Comparison of ENCODE assay signal across 21 cellular contexts in genomic region chr1:53111693-53112092, GRCh38. TPM values are rescaled to one million over a fixed set of nuclear protein-coding genes. Genes with fewer than 3 reads are reported as not detected.
DNase-seq lines count a peak whose midpoint lies in the region; ATAC-seq, FAIRE-seq and TF ChIP-seq lines count a peak whose summit lies in the region.
"Had no signal": no experiment of that assay in that cellular context is flagged by ENCODE, and none has a peak within 500 bp of the region (broad histone marks: within the 10 kb centered on the region; RNA-seq: fewer than 3 reads in every experiment).

No MANE protein-coding gene starts in this region.

- H3K9ac ChIP-seq in adipocyte (ENCODE audit: low read length) (no peak overlapping the region), HepG2 (ENCODE audit: insufficient read depth, low read depth, low read length) (peak overlapping the region; percentile 55), mammary epithelial cell (ENCODE audit: insufficient read depth, low read length) (no peak overlapping the region)
- H3K9ac ChIP-seq: KMS-11, SK-N-SH had no signal

- TF ChIP-seq CTCF in HEK293 (tag by site-specific recombination; IDR thresholded peaks at IDR 0.05) (no peak), HepG2 (CRISPR knock-in tag; IDR thresholded peaks at IDR 0.05) (no peak), chondrocyte (IDR thresholded peaks at IDR 0.05) (no peak), mammary epithelial cell (conservative IDR thresholded peaks at IDR 0.05 in 1 of 2, IDR thresholded peaks at IDR 0.05 in 1 of 2; ENCODE audit: extremely low read depth in 1 of 2, insufficient read depth in 1 of 2, low read depth in 1 of 2, low read length in 2 of 2) (no peak)

- TF ChIP-seq EP300 in HepG2 (IDR thresholded peaks at IDR 0.05; ENCODE audit: low read depth in 2 of 2, low read length in 2 of 2) = no peak
- no peak for TF ChIP-seq EP300 in HepG2 (CRISPR knock-in tag; IDR thresholded peaks at IDR 0.05; ENCODE audit: borderline replicate concordance)

- 0% methylated on average over 5 of the region's 5 CpGs for WGBS in HepG2 (ENCODE audit: low lambda C conversion rate)
- 34 to 67% (median 46%) methylated on average over 5 of the region's 5 CpGs for WGBS in small intestine, 3 donors
- 70% methylated on average over 5 of the region's 5 CpGs for WGBS in mammary epithelial cell (ENCODE audit: low coverage, missing lambda C conversion rate)

- H3K4me1 Mint-ChIP-seq in chondrocyte (ENCODE audit: low read depth) = peaks cover 64% of the 10 kb centered on the region

- intact Hi-C loops in HepG2 (cut with micrococcal nuclease; ENCODE audit: unreplicated experiment) (no loop called here), mammary epithelial cell (cut with micrococcal nuclease) (no loop called here)

- in situ Hi-C loops in HepG2 (cut with HindIII; ENCODE audit: extremely low pct_ligation_motif_present, low pct_unique_long_range_greater_than_20kb) (no loop called here), mammary epithelial cell (cut with MboI; ENCODE audit: low sequenced_read_pairs in 2 of 2) (no loop called here)

- ATAC-seq in HepG2 = no peak
- no peak for ATAC-seq in HG02970 (IDR thresholded peaks at IDR 0.05; ENCODE audit: low FRiP score, unreplicated experiment)
- ATAC-seq: Right ventricle myocardium inferior had no signal

- POLR2A ChIA-PET in HEK293 (lab: Yijun Ruan, JAX) = no interaction called here
- POLR2A ChIA-PET in HepG2 (lab: Yijun Ruan, JAX) = interaction anchor here (0.9 to 2.7 kb wide), 6 partner anchors 9 to 72 kb away, joined by 3 to 30 read pairs (median 6); no protein-coding TSS in a partner anchor

- H3K4me3 Mint-ChIP-seq in chondrocyte (ENCODE audit: unreplicated experiment) = no peak overlapping the region
- H3K4me3 Mint-ChIP-seq: CD4-positive, CD25-positive, alpha-beta regulatory T cell; H9 had no signal

- no peak overlapping the region for H3K27ac ChIP-seq in HEK293 (ENCODE audit: extremely low read depth, low read depth, low read length)
- H3K27ac ChIP-seq in HepG2 (ENCODE audit: extremely low read length, insufficient read depth, low read length) = peak overlapping the region; percentile 73
- peak overlapping the region; percentile 71 to 89 for H3K27ac ChIP-seq in small intestine (ENCODE audit: low read depth in 1 of 2, low read length in 1 of 2)
- no peak overlapping the region for H3K27ac ChIP-seq in mammary epithelial cell (ENCODE audit: insufficient read depth, low read depth, low read length)
- H3K27ac ChIP-seq: KMS-11 had no signal

- peak overlapping the region; percentile 75 for H3K4me2 ChIP-seq in HepG2 (ENCODE audit: low read depth, low read length)
- no peak overlapping the region for H3K4me2 ChIP-seq in mammary epithelial cell (ENCODE audit: insufficient read depth, low read depth, low read length)
- H3K4me2 ChIP-seq: KMS-11, SK-N-SH had no signal

- peaks cover 15% of the 10 kb centered on the region for H3K36me3 Mint-ChIP-seq in chondrocyte (ENCODE audit: low read depth)
- H3K36me3 Mint-ChIP-seq: CD4-positive, CD25-positive, alpha-beta regulatory T cell had no signal

- no peak for TF ChIP-seq POLR2A in HepG2 (IDR thresholded peaks at IDR 0.05; ENCODE audit: insufficient read depth in 1 of 2, low read depth in 2 of 2, low read length in 2 of 2)

- BruUV-seq in HepG2 (replicated peaks; lab: Mats Ljungman, UMichigan) (no TSS peak), mammary epithelial cell (replicated peaks; lab: Mats Ljungman, UMichigan) (no TSS peak)

- no peaks in the 10 kb centered on the region for H3K27me3 Mint-ChIP-seq in chondrocyte (ENCODE audit: low read depth)
- H3K27me3 Mint-ChIP-seq: CD4-positive, CD25-positive, alpha-beta regulatory T cell had no signal

- CTCF ChIA-PET in HEK293 (lab: Yijun Ruan, JAX) = interaction anchor here (1.2 kb wide), 1 partner anchor 11 kb away, joined by 3 read pairs; no protein-coding TSS in a partner anchor
- CTCF ChIA-PET in HepG2 (lab: Yijun Ruan, JAX; ENCODE audit: low intra/inter-chr PET ratio, low total read pairs) = no interaction called here
- CTCF ChIA-PET in mammary epithelial cell (lab: Charles Lee; ENCODE audit: low non-redundant PET) = no interaction called here

- no peaks in the 10 kb centered on the region for H3K36me3 ChIP-seq in HEK293 (ENCODE audit: control insufficient read depth in 2 of 2, insufficient read depth in 1 of 2, low read length in 2 of 2)
- no peaks in the 10 kb centered on the region for H3K36me3 ChIP-seq in adipocyte (ENCODE audit: control insufficient read depth, insufficient read depth, low read length, severe bottlenecking)
- H3K36me3 ChIP-seq in HepG2 (replicated peaks in 1 of 2; ENCODE audit: control insufficient read depth in 1 of 2, insufficient read depth in 2 of 2, low read length in 2 of 2) = no peaks in the 10 kb centered on the region
- H3K36me3 ChIP-seq in small intestine (ENCODE audit: control insufficient read depth in 2 of 2, insufficient read depth in 2 of 2, low read length in 2 of 2) = no peaks in the 10 kb centered on the region
- H3K36me3 ChIP-seq in mammary epithelial cell (ENCODE audit: insufficient read depth, low read length) = no peaks in the 10 kb centered on the region

- FAIRE-seq in HepG2 (lab: Jason Lieb, UNC) = peak; percentile 40
- no peak for FAIRE-seq in small intestine (lab: Jason Lieb, UNC)

- H4K20me1 ChIP-seq in HepG2 (ENCODE audit: insufficient read depth, low read length) (no peaks in the 10 kb centered on the region), mammary epithelial cell (ENCODE audit: insufficient read depth, low read length) (no peaks in the 10 kb centered on the region)

- dilution Hi-C loops in mammary epithelial cell (cut with HindIII; ENCODE audit: low sequenced_read_pairs) = no loop called here

- peaks cover 18% of the 10 kb centered on the region for H3K9me3 Mint-ChIP-seq in chondrocyte (ENCODE audit: low read depth)
- H3K9me3 Mint-ChIP-seq: CD4-positive, CD25-positive, alpha-beta regulatory T cell had no signal

- TF ChIP-seq RAD21 in HepG2 (CRISPR knock-in tag; IDR thresholded peaks at IDR 0.05) = no peak

- H3K4me3 ChIP-seq in HEK293 (ENCODE audit: low read depth, low read length) (no peak overlapping the region), adipocyte (ENCODE audit: low read length) (peak overlapping the region; percentile 50), HepG2 (replicated peaks in 1 of 3; ENCODE audit: insufficient read depth in 1 of 3, low read depth in 2 of 3, low read length in 3 of 3) (peak overlapping the region in 2 of 3 experiments; percentile 29 to 52; a peak in 3 of 6 replicates), small intestine (ENCODE audit: low read depth in 1 of 2, low read length in 2 of 2) (no peak overlapping the region), mammary epithelial cell (replicated peaks in 1 of 3; ENCODE audit: insufficient read depth in 1 of 3, low read depth in 2 of 3, low read length in 3 of 3) (no peak overlapping the region)

- H3K9me3 ChIP-seq in HEK293 (ENCODE audit: control insufficient read depth, insufficient read depth, low read depth, low read length) (no peaks in the 10 kb centered on the region), adipocyte (ENCODE audit: control insufficient read depth, low read length) (peaks cover 20% of the 10 kb centered on the region), HepG2 (ENCODE audit: low read length) (no peaks in the 10 kb centered on the region; the same call in 1 of the 2 replicates), small intestine (ENCODE audit: control insufficient read depth, low read depth) (peaks cover 4% of the 10 kb centered on the region), mammary epithelial cell (replicated peaks; ENCODE audit: insufficient read depth, low read length) (peaks cover 4% of the 10 kb centered on the region)
- H3K9me3 ChIP-seq: SK-N-SH had no signal

- H3K27me3 ChIP-seq in adipocyte (replicated peaks; ENCODE audit: control insufficient read depth, insufficient read depth, low read length) (no peaks in the 10 kb centered on the region), HepG2 (ENCODE audit: control insufficient read depth in 1 of 2, insufficient read depth in 2 of 2, low read length in 2 of 2) (peaks cover 8 to 69% of the 10 kb centered on the region in 2 experiments), small intestine (ENCODE audit: control insufficient read depth in 2 of 2, insufficient read depth in 2 of 2, low read length in 2 of 2) (no peaks in the 10 kb centered on the region), mammary epithelial cell (ENCODE audit: insufficient read depth, low read length) (no peaks in the 10 kb centered on the region)

- H3K4me1 ChIP-seq in HEK293 (ENCODE audit: control insufficient read depth, insufficient read depth, low read length) = peaks cover 12% of the 10 kb centered on the region
- H3K4me1 ChIP-seq in adipocyte (ENCODE audit: control insufficient read depth, insufficient read depth, low read length) = peaks cover 56% of the 10 kb centered on the region
- peaks cover 99% of the 10 kb centered on the region for H3K4me1 ChIP-seq in HepG2 (ENCODE audit: insufficient read depth, low read length)
- peaks cover 7 to 14% of the 10 kb centered on the region in 2 donors for H3K4me1 ChIP-seq in small intestine (ENCODE audit: control insufficient read depth in 2 of 2, insufficient read depth in 1 of 2, low read depth in 1 of 2, low read length in 1 of 2)
- H3K4me1 ChIP-seq in mammary epithelial cell (ENCODE audit: insufficient read depth, low read length) = no peaks in the 10 kb centered on the region

- H2AFZ ChIP-seq in HepG2 (ENCODE audit: low read length) (no peak overlapping the region), mammary epithelial cell (ENCODE audit: low read depth, low read length) (no peak overlapping the region)

- H3K79me2 ChIP-seq in HepG2 (ENCODE audit: insufficient read depth, low read length) (no peaks in the 10 kb centered on the region), mammary epithelial cell (ENCODE audit: insufficient read depth, low read length) (no peaks in the 10 kb centered on the region)

- DNase-seq in adipocyte (ENCODE audit: low read depth) = no peak
- peak; percentile 35 for DNase-seq in HepG2 (ENCODE audit: low spot score)
- peak; percentile 37 for DNase-seq in small intestine
- DNase-seq in chondrocyte (ENCODE audit: low spot score) = no peak
- no peak for DNase-seq in stimulated activated CD4-positive, alpha-beta T cell treated with anti-CD3 and anti-CD28 coated beads, Interleukin-15, amount 100 ng/mL, for 24 hours
- no peak for DNase-seq in mammary epithelial cell
- DNase-seq: CD4-positive, CD25-positive, alpha-beta regulatory T cell; DMS53; H9; NCI-H1048; NCI-H146; NCI-H2081 treated with DMSO at 0.1 percent for 48 hours; NCI-H510A treated with DMSO at 0.1 percent for 48 hours; NCI-H82; SK-N-SH had no signal

- H3K27ac Mint-ChIP-seq in chondrocyte (ENCODE audit: unreplicated experiment) = no peak overlapping the region
- H3K27ac Mint-ChIP-seq: H9 had no signal

RNA-seq across cellular contexts. Expression of gene SLC1A7, which starts 30.7 kb away (rescaled TPM):
- total RNA-seq in HepG2 (2016; rRNA removed; fragmentation: Illumina TruSeq; extraction: Trizol) (0.04 TPM in 1 of 2 replicates, not detected in the other), chondrocyte (not detected in 3 replicates), mammary epithelial cell (not detected)
- total RNA-seq in HepG2 (2016; cell fraction: cytosol; rRNA removed; fragmentation: Illumina TruSeq; extraction: Trizol; ENCODE audit: low read depth) = 0.10 TPM in 1 of 2 replicates, not detected in the other
- 0.10 TPM in 1 of 2 replicates, not detected in the other for total RNA-seq in HepG2 (2016; cell fraction: insoluble cytoplasmic fraction; rRNA removed; fragmentation: Illumina TruSeq; extraction: Trizol)
- total RNA-seq in HepG2 (2016; cell fraction: membrane; rRNA removed; fragmentation: Illumina TruSeq; extraction: Trizol) = not detected in 2 replicates
- total RNA-seq in HepG2 (2016; cell fraction: nucleus; rRNA removed; fragmentation: Illumina TruSeq; extraction: Trizol) = not detected in 2 replicates
- polyA plus RNA-seq in HepG2 (2011; rRNA removed) (2.0 and 4.8 TPM in 2 replicates), small intestine (1 to 10 TPM in 2 of 3 donors, under 1 TPM in 1; 0.73 to 9.2 (median 8.6) TPM), mammary epithelial cell (not detected)
- polyA plus RNA-seq in HepG2 (2011; cell fraction: cytosol; rRNA removed) = 1.7 and 1.9 TPM in 2 replicates
- 10.0 and 14.8 TPM in 2 replicates for polyA plus RNA-seq in HepG2 (2011; cell fraction: nucleus; rRNA removed)
- 8.9 and 11.0 TPM in 2 replicates for polyA plus RNA-seq in HepG2 (2012)
- polyA plus RNA-seq in HepG2 (2016; cell fraction: cytosol; fragmentation: Illumina TruSeq; extraction: Trizol; ENCODE audit: low read depth) = not detected in 2 replicates
- polyA plus RNA-seq in HepG2 (2016; cell fraction: insoluble cytoplasmic fraction; fragmentation: Illumina TruSeq; extraction: Trizol; ENCODE audit: low read depth) = not detected in 2 replicates
- 0.07 TPM in 1 of 2 replicates, not detected in the other for polyA plus RNA-seq in HepG2 (2016; cell fraction: membrane; fragmentation: Illumina TruSeq; extraction: Trizol; ENCODE audit: low read depth)
- polyA plus RNA-seq in HepG2 (2016; cell fraction: nucleus; fragmentation: Illumina TruSeq; extraction: Trizol; ENCODE audit: insufficient read depth, low read depth) = not detected in 2 replicates
- 2.1 TPM in 1 of 2 replicates, not detected in the other for polyA minus RNA-seq in HepG2 (2011; rRNA and poly(A)+ RNA removed; ENCODE audit: low replicate concordance)
- 0.70 and 0.99 TPM in 2 replicates for polyA minus RNA-seq in HepG2 (2011; cell fraction: cytosol; rRNA and poly(A)+ RNA removed)
- 0.77 and 2.1 TPM in 2 replicates for polyA minus RNA-seq in HepG2 (2011; cell fraction: nucleus; rRNA and poly(A)+ RNA removed)
- not detected for polyA minus RNA-seq in mammary epithelial cell
- total RNA-seq: A673; CD4-positive, CD25-positive, alpha-beta regulatory T cell; H9; Right ventricle myocardium inferior had no signal
- polyA plus RNA-seq: CD4-positive, CD25-positive, alpha-beta regulatory T cell; SK-N-SH had no signal

RNA-seq across cellular contexts. Expression of gene PODN, which starts 49.7 kb away (rescaled TPM):
- total RNA-seq in HepG2 (2016; rRNA removed; fragmentation: Illumina TruSeq; extraction: Trizol) (not detected in 2 replicates), chondrocyte (4.1 to 9.3 TPM (median 9.2 TPM) in 3 replicates), mammary epithelial cell (not detected)
- total RNA-seq in HepG2 (2016; cell fraction: cytosol; rRNA removed; fragmentation: Illumina TruSeq; extraction: Trizol; ENCODE audit: low read depth) = not detected in 2 replicates
- not detected in 2 replicates for total RNA-seq in HepG2 (2016; cell fraction: insoluble cytoplasmic fraction; rRNA removed; fragmentation: Illumina TruSeq; extraction: Trizol)
- total RNA-seq in HepG2 (2016; cell fraction: membrane; rRNA removed; fragmentation: Illumina TruSeq; extraction: Trizol) = not detected in 2 replicates
- not detected in 2 replicates for total RNA-seq in HepG2 (2016; cell fraction: nucleus; rRNA removed; fragmentation: Illumina TruSeq; extraction: Trizol)
- polyA plus RNA-seq in HepG2 (2011; rRNA removed) (0.10 and 0.13 TPM in 2 replicates), small intestine (10 to 100 TPM in 1 of 3 donors, 1 to 10 TPM in 1, under 1 TPM in 1; 0.45 to 26.4 (median 1.6) TPM), mammary epithelial cell (not detected)
- polyA plus RNA-seq in HepG2 (2011; cell fraction: cytosol; rRNA removed) = 0.03 TPM in 1 of 2 replicates, not detected in the other
- polyA plus RNA-seq in HepG2 (2011; cell fraction: nucleus; rRNA removed) = 0.29 and 0.56 TPM in 2 replicates
- polyA plus RNA-seq in HepG2 (2012) = 0.38 and 0.40 TPM in 2 replicates
- not detected in 2 replicates for polyA plus RNA-seq in HepG2 (2016; cell fraction: cytosol; fragmentation: Illumina TruSeq; extraction: Trizol; ENCODE audit: low read depth)
- not detected in 2 replicates for polyA plus RNA-seq in HepG2 (2016; cell fraction: insoluble cytoplasmic fraction; fragmentation: Illumina TruSeq; extraction: Trizol; ENCODE audit: low read depth)
- polyA plus RNA-seq in HepG2 (2016; cell fraction: membrane; fragmentation: Illumina TruSeq; extraction: Trizol; ENCODE audit: low read depth) = not detected in 2 replicates
- polyA plus RNA-seq in HepG2 (2016; cell fraction: nucleus; fragmentation: Illumina TruSeq; extraction: Trizol; ENCODE audit: insufficient read depth, low read depth) = not detected in 2 replicates
- 0.10 TPM in 1 of 2 replicates, not detected in the other for polyA minus RNA-seq in HepG2 (2011; rRNA and poly(A)+ RNA removed; ENCODE audit: low replicate concordance)
- not detected in 2 replicates for polyA minus RNA-seq in HepG2 (2011; cell fraction: cytosol; rRNA and poly(A)+ RNA removed)
- polyA minus RNA-seq in HepG2 (2011; cell fraction: nucleus; rRNA and poly(A)+ RNA removed) = 0.25 TPM in 1 of 2 replicates, not detected in the other
- not detected for polyA minus RNA-seq in mammary epithelial cell
- total RNA-seq: A673; CD4-positive, CD25-positive, alpha-beta regulatory T cell; M059J had no signal
- polyA plus RNA-seq: CD4-positive, CD25-positive, alpha-beta regulatory T cell had no signal

Comparison
In these comparisons a context has a peak if more than half of its experiments do, and no peak if none do; other contexts are left out.
1. H3K27ac ChIP-seq: peak in HepG2 (single experiment) and small intestine (2 of 2); none in HEK293 (single experiment) and mammary epithelial cell (single experiment).
2. H3K4me3 ChIP-seq: peak in adipocyte (single experiment) and HepG2 (2 of 3); none in HEK293 (single experiment), small intestine (0 of 2) and mammary epithelial cell (0 of 3).
3. DNase-seq: peak in HepG2 (single experiment) and small intestine (single experiment); none in adipocyte (single experiment), chondrocyte (single experiment), stimulated activated CD4-positive, alpha-beta T cell treated with anti-CD3 and anti-CD28 coated beads, Interleukin-15, amount 100 ng/mL, for 24 hours (single experiment) and mammary epithelial cell (single experiment).
4. Of the 63 proteins assayed by ChIP-seq in both HepG2 and HEK293: peak only in HepG2: ZBTB26 and ZBTB7A; only in HEK293: none; in both: none; in neither: 61.